In the genomic region with DNA sequence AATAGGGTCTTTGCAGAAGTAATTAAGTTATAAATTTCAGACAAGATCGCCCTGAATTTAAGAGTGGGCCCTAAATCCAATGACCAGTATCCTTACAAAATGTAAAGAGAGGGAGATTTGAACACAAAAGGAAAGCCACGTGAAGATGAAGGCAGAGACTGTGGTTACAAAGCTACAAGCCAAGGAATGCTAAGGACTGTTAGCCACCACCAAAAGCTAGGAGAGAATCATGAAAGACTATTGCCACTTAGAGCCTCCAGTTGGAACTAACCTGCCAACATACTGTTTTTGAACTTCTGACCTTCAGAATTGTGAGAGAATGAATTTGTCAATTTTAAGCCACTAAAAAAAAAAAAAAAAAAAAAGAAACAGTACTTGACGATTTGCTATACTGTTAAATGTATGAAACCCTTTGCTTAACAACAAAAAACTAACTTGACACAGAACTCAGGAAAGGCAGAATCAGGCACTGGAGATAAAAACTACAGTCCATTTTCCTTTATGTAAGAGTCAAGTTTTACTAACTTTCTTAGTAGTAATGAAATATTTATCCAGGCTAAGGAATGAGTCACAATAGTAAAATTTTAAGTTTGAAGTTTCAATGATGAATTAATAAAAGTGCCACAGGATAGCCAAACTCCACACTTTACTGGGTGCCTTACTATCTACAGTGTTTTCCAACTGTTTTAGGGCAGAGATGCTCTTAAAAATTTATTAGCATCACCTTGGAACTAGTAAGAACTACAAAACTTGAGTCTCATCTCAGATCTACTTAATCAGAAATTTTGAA, we compare ENCODE assay signal across 16 cellular contexts. TPM values are rescaled to one million over a fixed set of nuclear protein-coding genes. Genes with fewer than 3 reads are reported as not detected.
A peak's percentile ranks its signal among the peaks of the same experiment; 100 is the strongest.
DNase-seq lines count a peak whose midpoint lies in the region; ATAC-seq and TF ChIP-seq lines count a peak whose summit lies in the region.
"Had no signal": no experiment of that assay in that cellular context is flagged by ENCODE, and none has a peak within 500 bp of the region (broad histone marks: within the 10 kb centered on the region; RNA-seq: fewer than 3 reads in every experiment).

No MANE protein-coding gene starts in this region.

- H3K4me3 ChIP-seq in ACC112 (ENCODE audit: low read depth, low read length) (no peak overlapping the region), mucosa of descending colon (no peak overlapping the region), BE2C (ENCODE audit: low read depth, low read length) (no peak overlapping the region)
- H3K4me3 ChIP-seq: right lobe of liver, thyroid gland had no signal

- H3K9me3 ChIP-seq in mucosa of descending colon (no peaks in the 10 kb centered on the region), BE2C (peaks cover 4% of the 10 kb centered on the region; the same call in 1 of the 2 replicates)
- H3K9me3 ChIP-seq: right lobe of liver, thyroid gland had no signal

- H3K36me3 ChIP-seq in ACC112 (ENCODE audit: insufficient read depth, low read length) (peaks cover 28% of the 10 kb centered on the region), mucosa of descending colon (ENCODE audit: low read depth) (no peaks in the 10 kb centered on the region), BE2C (peaks cover 67% of the 10 kb centered on the region)

- TF ChIP-seq CTCF in mucosa of descending colon (IDR thresholded peaks at IDR 0.05) (no peak), BE2C (IDR thresholded peaks at IDR 0.05; ENCODE audit: low read depth, low read length) (no peak)

- H3K4me1 ChIP-seq in ACC112 (ENCODE audit: control insufficient read depth, insufficient read depth, low read length, unreplicated experiment) (peaks cover 52% of the 10 kb centered on the region), mucosa of descending colon (ENCODE audit: low read depth) (peaks cover 15% of the 10 kb centered on the region), BE2C (no peaks in the 10 kb centered on the region)

- H3K27ac ChIP-seq in ACC112 (ENCODE audit: low read depth, low read length), result peak overlapping the region; percentile 62
- H3K27ac ChIP-seq: brain microvascular endothelial cell, right lobe of liver, thyroid gland had no signal

- peaks cover 96% of the 10 kb centered on the region for H3K79me2 ChIP-seq in ACC112 (ENCODE audit: control insufficient read depth, insufficient read depth, low read length, unreplicated experiment)

- peak; percentile 49 for ATAC-seq in SK-N-SH treated with all-trans-retinoic acid at 6 μM for 48 hours
- no peak for ATAC-seq in mucosa of descending colon
- ATAC-seq in GM21786 (IDR thresholded peaks at IDR 0.05; ENCODE audit: unreplicated experiment), result no peak
- ATAC-seq: HepG2, right lobe of liver had no signal

- DNase-seq in EH (ENCODE audit: low read depth) (peak; percentile 56), iris pigment epithelial cell (ENCODE audit: low read depth) (peak; percentile 24), mucosa of descending colon (no peak), BE2C (no peak), HuH-7 (ENCODE audit: low spot score) (no peak)
- DNase-seq: activated gamma-delta T cell; brain microvascular endothelial cell; GOT3; NCI-H2171 treated with DMSO at 0.1 percent for 48 hours; right lobe of liver; stimulated activated CD4-positive, alpha-beta T cell treated with anti-CD3 and anti-CD28 coated beads, Interleukin-2, amount 100 ng/mL, for 48 hours; thyroid gland had no signal

- H3K27me3 ChIP-seq in ACC112 (ENCODE audit: insufficient read depth, low read length), result no peaks in the 10 kb centered on the region
- no peaks in the 10 kb centered on the region for H3K27me3 ChIP-seq in BE2C
- H3K27me3 ChIP-seq: brain microvascular endothelial cell, right lobe of liver, thyroid gland had no signal

- H2AFZ ChIP-seq in ACC112 (ENCODE audit: low read length, unreplicated experiment), result no peak overlapping the region

- intact Hi-C loops in mucosa of descending colon (cut with DNase I, micrococcal nuclease), result no loop called here

TF ChIP-seq in SK-N-SH treated with all-trans-retinoic acid at 6 μM for 48 hours, 23 proteins besides CTCF, POLR2A, EP300 and RAD21 (continues in another document):
- no peak for TF ChIP-seq TCF4 (CRISPR knock-in tag; IDR thresholded peaks at IDR 0.05; ENCODE audit: borderline replicate concordance)
- TF ChIP-seq ZC3H10 (CRISPR knock-in tag; IDR thresholded peaks at IDR 0.05), result no peak
- TF ChIP-seq GLIS3 (CRISPR knock-in tag; IDR thresholded peaks at IDR 0.05), result no peak
- TF ChIP-seq ZNF8 (CRISPR knock-in tag; IDR thresholded peaks at IDR 0.05), result no peak
- TF ChIP-seq ARNTL (CRISPR knock-in tag; IDR thresholded peaks at IDR 0.05; ENCODE audit: borderline replicate concordance, low read depth), result no peak
- no peak for TF ChIP-seq RARB (CRISPR knock-in tag; IDR thresholded peaks at IDR 0.05)
- TF ChIP-seq CSDC2 (CRISPR knock-in tag; IDR thresholded peaks at IDR 0.05), result no peak
- no peak for TF ChIP-seq ZNF70 (CRISPR knock-in tag; IDR thresholded peaks at IDR 0.05)
- TF ChIP-seq, protein P1, sequence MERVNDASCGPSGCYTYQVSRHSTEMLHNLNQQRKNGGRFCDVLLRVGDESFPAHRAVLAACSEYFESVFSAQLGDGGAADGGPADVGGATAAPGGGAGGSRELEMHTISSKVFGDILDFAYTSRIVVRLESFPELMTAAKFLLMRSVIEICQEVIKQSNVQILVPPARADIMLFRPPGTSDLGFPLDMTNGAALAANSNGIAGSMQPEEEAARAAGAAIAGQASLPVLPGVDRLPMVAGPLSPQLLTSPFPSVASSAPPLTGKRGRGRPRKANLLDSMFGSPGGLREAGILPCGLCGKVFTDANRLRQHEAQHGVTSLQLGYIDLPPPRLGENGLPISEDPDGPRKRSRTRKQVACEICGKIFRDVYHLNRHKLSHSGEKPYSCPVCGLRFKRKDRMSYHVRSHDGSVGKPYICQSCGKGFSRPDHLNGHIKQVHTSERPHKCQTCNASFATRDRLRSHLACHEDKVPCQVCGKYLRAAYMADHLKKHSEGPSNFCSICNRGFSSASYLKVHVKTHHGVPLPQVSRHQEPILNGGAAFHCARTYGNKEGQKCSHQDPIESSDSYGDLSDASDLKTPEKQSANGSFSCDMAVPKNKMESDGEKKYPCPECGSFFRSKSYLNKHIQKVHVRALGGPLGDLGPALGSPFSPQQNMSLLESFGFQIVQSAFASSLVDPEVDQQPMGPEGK (CRISPR knock-in tag; IDR thresholded peaks at IDR 0.05; ENCODE audit: borderline replicate concordance), result no peak
- TF ChIP-seq ZFP3 (CRISPR knock-in tag; IDR thresholded peaks at IDR 0.05), result no peak
- TF ChIP-seq ISL1 (CRISPR knock-in tag; IDR thresholded peaks at IDR 0.05), result no peak
- TF ChIP-seq ZNF565 (CRISPR knock-in tag; conservative IDR thresholded peaks at IDR 0.05; ENCODE audit: low read depth), result no peak
- TF ChIP-seq, protein P2, sequence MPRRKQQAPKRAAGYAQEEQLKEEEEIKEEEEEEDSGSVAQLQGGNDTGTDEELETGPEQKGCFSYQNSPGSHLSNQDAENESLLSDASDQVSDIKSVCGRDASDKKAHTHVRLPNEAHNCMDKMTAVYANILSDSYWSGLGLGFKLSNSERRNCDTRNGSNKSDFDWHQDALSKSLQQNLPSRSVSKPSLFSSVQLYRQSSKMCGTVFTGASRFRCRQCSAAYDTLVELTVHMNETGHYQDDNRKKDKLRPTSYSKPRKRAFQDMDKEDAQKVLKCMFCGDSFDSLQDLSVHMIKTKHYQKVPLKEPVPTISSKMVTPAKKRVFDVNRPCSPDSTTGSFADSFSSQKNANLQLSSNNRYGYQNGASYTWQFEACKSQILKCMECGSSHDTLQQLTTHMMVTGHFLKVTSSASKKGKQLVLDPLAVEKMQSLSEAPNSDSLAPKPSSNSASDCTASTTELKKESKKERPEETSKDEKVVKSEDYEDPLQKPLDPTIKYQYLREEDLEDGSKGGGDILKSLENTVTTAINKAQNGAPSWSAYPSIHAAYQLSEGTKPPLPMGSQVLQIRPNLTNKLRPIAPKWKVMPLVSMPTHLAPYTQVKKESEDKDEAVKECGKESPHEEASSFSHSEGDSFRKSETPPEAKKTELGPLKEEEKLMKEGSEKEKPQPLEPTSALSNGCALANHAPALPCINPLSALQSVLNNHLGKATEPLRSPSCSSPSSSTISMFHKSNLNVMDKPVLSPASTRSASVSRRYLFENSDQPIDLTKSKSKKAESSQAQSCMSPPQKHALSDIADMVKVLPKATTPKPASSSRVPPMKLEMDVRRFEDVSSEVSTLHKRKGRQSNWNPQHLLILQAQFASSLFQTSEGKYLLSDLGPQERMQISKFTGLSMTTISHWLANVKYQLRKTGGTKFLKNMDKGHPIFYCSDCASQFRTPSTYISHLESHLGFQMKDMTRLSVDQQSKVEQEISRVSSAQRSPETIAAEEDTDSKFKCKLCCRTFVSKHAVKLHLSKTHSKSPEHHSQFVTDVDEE (CRISPR knock-in tag; IDR thresholded peaks at IDR 0.05), result no peak
- no peak for TF ChIP-seq OSR1 (CRISPR knock-in tag; IDR thresholded peaks at IDR 0.05)
- no peak for TF ChIP-seq PPARA (CRISPR knock-in tag; IDR thresholded peaks at IDR 0.05; ENCODE audit: borderline replicate concordance)
- TF ChIP-seq, protein P3, sequence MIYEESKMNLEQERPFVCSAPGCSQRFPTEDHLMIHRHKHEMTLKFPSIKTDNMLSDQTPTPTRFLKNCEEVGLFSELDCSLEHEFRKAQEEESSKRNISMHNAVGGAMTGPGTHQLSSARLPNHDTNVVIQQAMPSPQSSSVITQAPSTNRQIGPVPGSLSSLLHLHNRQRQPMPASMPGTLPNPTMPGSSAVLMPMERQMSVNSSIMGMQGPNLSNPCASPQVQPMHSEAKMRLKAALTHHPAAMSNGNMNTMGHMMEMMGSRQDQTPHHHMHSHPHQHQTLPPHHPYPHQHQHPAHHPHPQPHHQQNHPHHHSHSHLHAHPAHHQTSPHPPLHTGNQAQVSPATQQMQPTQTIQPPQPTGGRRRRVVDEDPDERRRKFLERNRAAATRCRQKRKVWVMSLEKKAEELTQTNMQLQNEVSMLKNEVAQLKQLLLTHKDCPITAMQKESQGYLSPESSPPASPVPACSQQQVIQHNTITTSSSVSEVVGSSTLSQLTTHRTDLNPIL (CRISPR knock-in tag; IDR thresholded peaks at IDR 0.05; ENCODE audit: low read depth), result no peak
- no peak for TF ChIP-seq ESRRG (CRISPR knock-in tag; IDR thresholded peaks at IDR 0.05)
- TF ChIP-seq, protein P4, sequence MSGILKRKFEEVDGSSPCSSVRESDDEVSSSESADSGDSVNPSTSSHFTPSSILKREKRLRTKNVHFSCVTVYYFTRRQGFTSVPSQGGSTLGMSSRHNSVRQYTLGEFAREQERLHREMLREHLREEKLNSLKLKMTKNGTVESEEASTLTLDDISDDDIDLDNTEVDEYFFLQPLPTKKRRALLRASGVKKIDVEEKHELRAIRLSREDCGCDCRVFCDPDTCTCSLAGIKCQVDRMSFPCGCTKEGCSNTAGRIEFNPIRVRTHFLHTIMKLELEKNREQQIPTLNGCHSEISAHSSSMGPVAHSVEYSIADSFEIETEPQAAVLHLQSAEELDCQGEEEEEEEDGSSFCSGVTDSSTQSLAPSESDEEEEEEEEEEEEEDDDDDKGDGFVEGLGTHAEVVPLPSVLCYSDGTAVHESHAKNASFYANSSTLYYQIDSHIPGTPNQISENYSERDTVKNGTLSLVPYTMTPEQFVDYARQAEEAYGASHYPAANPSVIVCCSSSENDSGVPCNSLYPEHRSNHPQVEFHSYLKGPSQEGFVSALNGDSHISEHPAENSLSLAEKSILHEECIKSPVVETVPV (CRISPR knock-in tag; IDR thresholded peaks at IDR 0.05), result no peak

RNA-seq across cellular contexts. Expression of a gene that starts 25.1 kb away (rescaled TPM):
- 100 to 1,000 TPM; 118 to 136 (median 135) TPM for total RNA-seq in mucosa of descending colon
- 119 TPM for polyA plus RNA-seq in BE2C (2012; ENCODE audit: insufficient read depth, insufficient read length, low read depth)

Comparison
In these comparisons a context has a peak if more than half of its experiments do, and no peak if none do; other contexts are left out.
1. DNase-seq: peak in EH (single experiment) and iris pigment epithelial cell (single experiment); none in mucosa of descending colon (0 of 3), BE2C (single experiment) and HuH-7 (single experiment).